Comparison of ENCODE assay signal across 8 cellular contexts in genomic region chr13:50387124-50387581, GRCh38.
DNase-seq lines count a peak whose midpoint lies in the region; ATAC-seq and TF ChIP-seq lines count a peak whose summit lies in the region.

No MANE protein-coding gene starts in this region.

- peaks cover 7% of the 10 kb centered on the region for H3K36me3 Mint-ChIP-seq in stimulated activated memory B cell treated with anti-CD40 and anti-IgM and Interleukin-4, amounts not matched to agents 10 μg/mL and 1 μg/mL and 100 μg/mL, for 72 hours

- peak; percentile 52 for DNase-seq in AG08396 (ENCODE audit: low spot score)
- DNase-seq in HFF-Myc (ENCODE audit: extremely low read depth, low read depth) = no peak
- DNase-seq in OCI-M1 (lab: John Stamatoyannopoulos, UW) = peak; percentile 62
- peak in 24 of 61 donors; percentile 2 to 38 (median 10) for DNase-seq in caudate nucleus (lab: John Stamatoyannopoulos, UW)
- peak; percentile 33 to 52 for DNase-seq in left colon
- DNase-seq in ureter (ENCODE audit: low spot score) = no peak

- TF ChIP-seq CTCF in HFF-Myc (IDR thresholded peaks at IDR 0.05; ENCODE audit: low read depth, low read length, missing control alignments) = peak; percentile 5

- H3K27ac ChIP-seq in caudate nucleus (ENCODE audit: low read depth, low read length) = peak overlapping the region; percentile 68

- H3K4me1 Mint-ChIP-seq in stimulated activated memory B cell treated with anti-CD40 and anti-IgM and Interleukin-4, amounts not matched to agents 10 μg/mL and 1 μg/mL and 100 μg/mL, for 72 hours = peaks cover 14% of the 10 kb centered on the region

- H3K4me3 Mint-ChIP-seq in stimulated activated memory B cell treated with anti-CD40 and anti-IgM and Interleukin-4, amounts not matched to agents 10 μg/mL and 1 μg/mL and 100 μg/mL, for 72 hours = no peak overlapping the region

- H3K27ac Mint-ChIP-seq in stimulated activated memory B cell treated with anti-CD40 and anti-IgM and Interleukin-4, amounts not matched to agents 10 μg/mL and 1 μg/mL and 100 μg/mL, for 72 hours = peak overlapping the region; percentile 50

- no peak overlapping the region for H3K4me3 ChIP-seq in HFF-Myc (replicated peaks; ENCODE audit: low read depth, low read length)

- intact Hi-C loops in left colon (cut with DNase I, micrococcal nuclease) = no loop called here

- no peaks in the 10 kb centered on the region for H3K27me3 Mint-ChIP-seq in stimulated activated memory B cell treated with anti-CD40 and anti-IgM and Interleukin-4, amounts not matched to agents 10 μg/mL and 1 μg/mL and 100 μg/mL, for 72 hours

- peak; percentile 86 for ATAC-seq in left colon
- ATAC-seq in stimulated activated memory B cell treated with anti-CD40 and anti-IgM and Interleukin-4, amounts not matched to agents 10 μg/mL and 1 μg/mL and 100 μg/mL, for 72 hours = peak; percentile 53
- no peak for ATAC-seq in GM21447 (IDR thresholded peaks at IDR 0.05; ENCODE audit: unreplicated experiment)

- peaks cover 5% of the 10 kb centered on the region for H3K9me3 Mint-ChIP-seq in stimulated activated memory B cell treated with anti-CD40 and anti-IgM and Interleukin-4, amounts not matched to agents 10 μg/mL and 1 μg/mL and 100 μg/mL, for 72 hours

Comparison
In these comparisons a context has a peak if more than half of its experiments do, and no peak if none do; other contexts are left out.
1. DNase-seq: peak in AG08396 (single experiment), OCI-M1 (single experiment) and left colon (2 of 2); none in HFF-Myc (single experiment) and ureter (single experiment).